In the genomic region with DNA sequence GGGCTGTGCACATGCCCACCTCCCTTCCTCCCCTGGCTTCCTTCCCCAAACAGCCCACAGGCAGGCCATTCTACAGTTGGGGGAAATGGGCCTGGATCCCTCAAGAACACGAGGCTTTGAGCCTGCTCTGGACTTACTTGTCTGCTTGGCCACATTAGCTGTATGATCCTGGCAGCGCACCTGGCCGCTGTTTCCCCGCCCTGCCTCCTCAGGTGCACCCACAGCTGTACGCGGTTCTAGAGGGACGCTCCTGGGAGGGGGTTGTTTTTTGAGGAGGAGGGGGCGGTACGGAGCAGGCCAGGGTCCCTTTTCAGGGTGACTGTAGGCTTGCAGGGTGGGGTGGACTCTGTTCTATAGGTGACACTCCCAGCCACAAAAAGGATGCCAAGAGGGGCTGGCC, we compare ENCODE assay signal across 22 cellular contexts. TPM values are rescaled to one million over a fixed set of nuclear protein-coding genes. Genes with fewer than 3 reads are reported as not detected.
DNase-seq lines count a peak whose midpoint lies in the region; ATAC-seq, FAIRE-seq and TF ChIP-seq lines count a peak whose summit lies in the region.
"Had no signal": no experiment of that assay in that cellular context is flagged by ENCODE, and none has a peak within 500 bp of the region (broad histone marks: within the 10 kb centered on the region; RNA-seq: fewer than 3 reads in every experiment).

No MANE protein-coding gene starts in this region.

- H2BK20ac ChIP-seq in H1 (ENCODE audit: low read length) = no peak overlapping the region

- H3K18ac ChIP-seq in H1 (ENCODE audit: extremely low read depth, low read length) (no peak overlapping the region), neuronal stem cell (ENCODE audit: low read length) (no peak overlapping the region)

- no peak for FAIRE-seq in H1 (lab: Jason Lieb, UNC)
- FAIRE-seq: A549, D721Med, G401.6, GM12891, GM19239 had no signal

- H3K4me3 ChIP-seq in H1 (ENCODE audit: extremely low read depth in 1 of 4, insufficient read depth in 2 of 4, low read depth in 3 of 4, low read length in 4 of 4) = no peak overlapping the region
- no peak overlapping the region for H3K4me3 ChIP-seq in neuronal stem cell (ENCODE audit: low read length in 2 of 2)
- H3K4me3 ChIP-seq: A549; BLaER1 treated with 17β-estradiol and CSF1 and Interleukin-3, amounts not matched to agents 10 nM and 100 nM had no signal

- H3K4ac ChIP-seq in H1 (replicated peaks; ENCODE audit: insufficient read length, low read depth, low read length) (no peak overlapping the region), neuronal stem cell (ENCODE audit: low read length) (no peak overlapping the region)

- no peak for TF ChIP-seq CTCF in activated CD8-positive, alpha-beta T cell treated with anti-CD3 and anti-CD28 coated beads for 36 hours (IDR thresholded peaks at IDR 0.05)
- TF ChIP-seq CTCF in H1 (IDR thresholded peaks at IDR 0.05; ENCODE audit: control extremely low read depth in 1 of 3, insufficient read depth in 1 of 3, low read depth in 1 of 3, low read length in 3 of 3) = no peak

- 85% methylated on average over 7 of the region's 9 CpGs; no CpG with 5 or more reads in 1 of the 2 experiments for WGBS in H1 (ENCODE audit: extremely low coverage in 1 of 2, insufficient coverage in 1 of 2, insufficient read length in 1 of 2, insufficient replicate concordance in 2 of 2, low coverage in 1 of 2, low lambda C conversion rate in 2 of 2, missing lambda C conversion rate in 1 of 2), 2 experiments
- no CpG with 5 or more reads among the region's 9 CpGs for WGBS in neuronal stem cell (ENCODE audit: extremely low coverage in 2 of 2, insufficient read length in 2 of 2, insufficient replicate concordance in 1 of 2), 2 donors

- H3K14ac ChIP-seq in H1 (ENCODE audit: insufficient read length) = no peak overlapping the region
- no peak overlapping the region for H3K14ac ChIP-seq in neuronal stem cell (ENCODE audit: low read length)

- no peak overlapping the region for H4K91ac ChIP-seq in H1 (replicated peaks; ENCODE audit: insufficient read length, low read length)
- H4K91ac ChIP-seq in neuronal stem cell (ENCODE audit: low read depth, low read length, poor library complexity) = peak overlapping the region; percentile 9

- DNase-seq in activated CD8-positive, alpha-beta T cell treated with anti-CD3 and anti-CD28 coated beads, Interleukin-2, amount 10 ng/mL, durations not matched to agents 7 days and 5 days = no peak
- no peak for DNase-seq in activated CD8-positive, alpha-beta T cell treated with anti-CD3 and anti-CD28 coated beads for 36 hours
- DNase-seq in H1 (ENCODE audit: low read depth in 1 of 2, low spot score in 2 of 2) (no peak), neuronal stem cell (ENCODE audit: low spot score) (no peak), OCI-M2 (lab: John Stamatoyannopoulos, UW; ENCODE audit: unreplicated experiment) (no peak)
- DNase-seq: AML-193; Caco-2; Calu3; CD4-positive, alpha-beta T cell; CD8-positive, alpha-beta T cell; DMS79 treated with DMSO at 0.1 percent for 48 hours; GF-D8 had no signal

- H2BK120ac ChIP-seq in H1 (replicated peaks; ENCODE audit: low read depth, low read length) (no peak overlapping the region), neuronal stem cell (ENCODE audit: low read depth, low read length) (no peak overlapping the region)

- H3K36me3 ChIP-seq in H1 (ENCODE audit: control insufficient read depth in 2 of 4, insufficient read depth in 4 of 4, low read length in 3 of 4) = no peaks in the 10 kb centered on the region
- no peaks in the 10 kb centered on the region for H3K36me3 ChIP-seq in neuronal stem cell (replicated peaks in 1 of 2; ENCODE audit: control insufficient read depth in 2 of 2, insufficient read depth in 2 of 2, low read length in 2 of 2)
- H3K36me3 ChIP-seq: BLaER1 treated with 17β-estradiol and CSF1 and Interleukin-3, amounts not matched to agents 10 nM and 100 nM had no signal

- TF ChIP-seq RAD21 in H1 (IDR thresholded peaks at IDR 0.05 in 1 of 2, conservative IDR thresholded peaks at IDR 0.05 in 1 of 2; ENCODE audit: low read depth in 2 of 2, low read length in 2 of 2) = no peak

- no peaks in the 10 kb centered on the region; a peak in 1 of 7 replicates for H3K27me3 ChIP-seq in H1 (replicated peaks in 1 of 4; ENCODE audit: control insufficient read depth in 3 of 4, extremely low read depth in 1 of 4, insufficient read depth in 3 of 4, low read length in 3 of 4)
- peaks cover 0 to 23% (median 0%) of the 10 kb centered on the region in 3 experiments for H3K27me3 ChIP-seq in neuronal stem cell (ENCODE audit: control insufficient read depth in 3 of 3, insufficient read depth in 3 of 3, low read depth in 1 of 3, low read length in 3 of 3)
- H3K27me3 ChIP-seq: BLaER1 treated with 17β-estradiol and CSF1 and Interleukin-3, amounts not matched to agents 10 nM and 100 nM had no signal

- TF ChIP-seq POLR2A in H1 (IDR thresholded peaks at IDR 0.05; ENCODE audit: control extremely low read depth in 1 of 2, low read depth in 2 of 2, low read length in 2 of 2) = no peak

- H4K5ac ChIP-seq in H1 (ENCODE audit: insufficient read length, low read depth, low read length) = no peak overlapping the region

- no peaks in the 10 kb centered on the region for H3K79me1 ChIP-seq in H1 (ENCODE audit: low read depth, low read length)
- H3K79me1 ChIP-seq in neuronal stem cell (ENCODE audit: low read depth, low read length) = no peaks in the 10 kb centered on the region

- H3K36me3 Mint-ChIP-seq in activated CD8-positive, alpha-beta T cell treated with anti-CD3 and anti-CD28 coated beads, Interleukin-2, amount 10 ng/mL, durations not matched to agents 7 days and 5 days (ENCODE audit: low read depth) = no peaks in the 10 kb centered on the region
- no peaks in the 10 kb centered on the region for H3K36me3 Mint-ChIP-seq in activated CD8-positive, alpha-beta T cell treated with anti-CD3 and anti-CD28 coated beads for 36 hours (ENCODE audit: low read depth)
- H3K36me3 Mint-ChIP-seq: CD8-positive, alpha-beta T cell had no signal

- H2BK5ac ChIP-seq in H1 (ENCODE audit: low read depth, low read length) (no peak overlapping the region), neuronal stem cell (ENCODE audit: low read length) (no peak overlapping the region)

- H3K56ac ChIP-seq in H1 (replicated peaks; ENCODE audit: insufficient read length, low read depth, low read length) = no peak overlapping the region

- intact Hi-C loops in activated CD8-positive, alpha-beta T cell treated with anti-CD3 and anti-CD28 coated beads for 36 hours (cut with micrococcal nuclease) = no loop called here

- ATAC-seq in activated CD8-positive, alpha-beta T cell treated with anti-CD3 and anti-CD28 coated beads, Interleukin-2, amount 10 ng/mL, durations not matched to agents 7 days and 5 days = no peak
- no peak for ATAC-seq in activated CD8-positive, alpha-beta T cell treated with anti-CD3 and anti-CD28 coated beads for 36 hours
- ATAC-seq in HG02642 (IDR thresholded peaks at IDR 0.05; ENCODE audit: poor library complexity, unreplicated experiment) = no peak
- ATAC-seq: A549; CD8-positive, alpha-beta T cell had no signal

- H2BK12ac ChIP-seq in H1 (ENCODE audit: low read depth, low read length) (peak overlapping the region; percentile 33; the same call in 1 of the 2 replicates), neuronal stem cell (ENCODE audit: low read length) (no peak overlapping the region)

- TF ChIP-seq EP300 in H1 (IDR thresholded peaks at IDR 0.05; ENCODE audit: borderline replicate concordance in 1 of 2, low read depth in 2 of 2, low read length in 2 of 2) = no peak

- no peak overlapping the region for H3K9ac ChIP-seq in H1 (replicated peaks in 1 of 4; ENCODE audit: extremely low read depth in 1 of 4, low read depth in 3 of 4, low read length in 3 of 4)
- H3K9ac ChIP-seq in neuronal stem cell (ENCODE audit: low read depth, low read length, poor library complexity) = no peak overlapping the region
- H3K9ac ChIP-seq: BLaER1 treated with 17β-estradiol and CSF1 and Interleukin-3, amounts not matched to agents 10 nM and 100 nM had no signal

- CTCF ChIA-PET in activated CD8-positive, alpha-beta T cell treated with anti-CD3 and anti-CD28 coated beads, Interleukin-2, amount 10 ng/mL, durations not matched to agents 7 days and 5 days (lab: Charles Lee) = interaction anchor here (0.6 to 1.4 kb wide), 6 partner anchors 35 to 351 kb away, joined by 3 to 5 read pairs (median 3); no protein-coding TSS in a partner anchor
- CTCF ChIA-PET in activated CD8-positive, alpha-beta T cell treated with anti-CD3 and anti-CD28 coated beads for 36 hours (lab: Charles Lee) = interaction anchor here (0.8 to 5.9 kb wide), 7 partner anchors 11 to 240 kb away, joined by 3 to 63 read pairs (median 6); a partner anchor contains a TSS
- CTCF ChIA-PET in H1 (lab: Charles Lee; ENCODE audit: partially characterized antibody) = interaction anchor here (0.6 to 13.8 kb wide), 27 partner anchors 9 to 356 kb away, joined by 3 to 124 read pairs (median 9); a partner anchor contains a TSS

- peaks cover 0 to 6% (median 1%) of the 10 kb centered on the region in 4 experiments; a peak in 4 of 7 replicates for H3K4me1 ChIP-seq in H1 (replicated peaks in 1 of 4; ENCODE audit: control insufficient read depth in 3 of 4, insufficient read depth in 4 of 4, low read length in 3 of 4)
- H3K4me1 ChIP-seq in neuronal stem cell (ENCODE audit: control insufficient read depth in 2 of 2, insufficient read depth in 1 of 2, low read depth in 1 of 2, low read length in 2 of 2) = peaks cover 1 to 9% of the 10 kb centered on the region in 2 donors
- H3K4me1 ChIP-seq: Caco-2 had no signal

- H4K8ac ChIP-seq in H1 (ENCODE audit: extremely low read depth, insufficient read depth, low read length) (0 out of 2 replicates have a peak overlapping the region, but pooled peaks have one; percentile 11), neuronal stem cell (ENCODE audit: low read depth, low read length) (no peak overlapping the region)

- H2AK5ac ChIP-seq in H1 (ENCODE audit: low read depth, low read length) (no peak overlapping the region), neuronal stem cell (ENCODE audit: low read depth, low read length) (peak overlapping the region; percentile 96)

- H2AFZ ChIP-seq in H1 (ENCODE audit: low read length) = no peak overlapping the region
- no peak overlapping the region for H2AFZ ChIP-seq in neuronal stem cell (ENCODE audit: low read length)

- POLR2A ChIA-PET in activated CD8-positive, alpha-beta T cell treated with anti-CD3 and anti-CD28 coated beads, Interleukin-2, amount 10 ng/mL, durations not matched to agents 7 days and 5 days (lab: Charles Lee) = no interaction called here
- POLR2A ChIA-PET in activated CD8-positive, alpha-beta T cell treated with anti-CD3 and anti-CD28 coated beads for 36 hours (lab: Charles Lee) = interaction anchor here (1.6 kb wide), 1 partner anchor 33 kb away, joined by 4 read pairs; no protein-coding TSS in a partner anchor
- POLR2A ChIA-PET in H1 (lab: Charles Lee; ENCODE audit: partially characterized antibody) = interaction anchor here (1.4 to 2.3 kb wide), 3 partner anchors 24 to 105 kb away, joined by 3 to 12 read pairs (median 7); a partner anchor contains a TSS

- peaks cover 3% of the 10 kb centered on the region for H3K4me1 Mint-ChIP-seq in activated CD8-positive, alpha-beta T cell treated with anti-CD3 and anti-CD28 coated beads, Interleukin-2, amount 10 ng/mL, durations not matched to agents 7 days and 5 days (ENCODE audit: low read depth)
- H3K4me1 Mint-ChIP-seq in activated CD8-positive, alpha-beta T cell treated with anti-CD3 and anti-CD28 coated beads for 36 hours (ENCODE audit: low read depth) = no peaks in the 10 kb centered on the region

- no peaks in the 10 kb centered on the region for H3K27me3 Mint-ChIP-seq in activated CD8-positive, alpha-beta T cell treated with anti-CD3 and anti-CD28 coated beads, Interleukin-2, amount 10 ng/mL, durations not matched to agents 7 days and 5 days (ENCODE audit: low read depth)
- no peaks in the 10 kb centered on the region for H3K27me3 Mint-ChIP-seq in activated CD8-positive, alpha-beta T cell treated with anti-CD3 and anti-CD28 coated beads for 36 hours
- H3K27me3 Mint-ChIP-seq: B cell; CD4-positive, alpha-beta T cell had no signal

- no peaks in the 10 kb centered on the region for H3K9me3 Mint-ChIP-seq in activated CD8-positive, alpha-beta T cell treated with anti-CD3 and anti-CD28 coated beads, Interleukin-2, amount 10 ng/mL, durations not matched to agents 7 days and 5 days (ENCODE audit: insufficient read depth)
- H3K9me3 Mint-ChIP-seq in activated CD8-positive, alpha-beta T cell treated with anti-CD3 and anti-CD28 coated beads for 36 hours = no peaks in the 10 kb centered on the region
- H3K9me3 Mint-ChIP-seq: CD4-positive, alpha-beta T cell; CD8-positive, alpha-beta T cell had no signal

- no peak overlapping the region for H3K27ac ChIP-seq in H1 (ENCODE audit: low read depth, low read length)
- H3K27ac ChIP-seq in neuronal stem cell (replicated peaks; ENCODE audit: low read length) = no peak overlapping the region
- H3K27ac ChIP-seq: 22Rv1; A549; BLaER1 treated with 17β-estradiol and CSF1 and Interleukin-3, amounts not matched to agents 10 nM and 100 nM; C4-2B had no signal

- H4K20me1 ChIP-seq in H1 (replicated peaks in 1 of 2; ENCODE audit: control insufficient read depth in 1 of 2, insufficient read depth in 2 of 2, low read length in 2 of 2) = peaks cover 0 to 1% of the 10 kb centered on the region in 2 experiments

- H3K4me2 ChIP-seq in H1 (ENCODE audit: insufficient read depth in 1 of 2, low read depth in 2 of 2, low read length in 2 of 2) = no peak overlapping the region
- no peak overlapping the region for H3K4me2 ChIP-seq in neuronal stem cell (ENCODE audit: insufficient read depth, low read length, poor library complexity, severe bottlenecking)
- H3K4me2 ChIP-seq: A549 had no signal

- H3K79me2 ChIP-seq in H1 (ENCODE audit: control insufficient read depth in 1 of 2, insufficient read depth in 2 of 2, low read length in 2 of 2) = no peaks in the 10 kb centered on the region

- no peaks in the 10 kb centered on the region for H3K9me3 ChIP-seq in H1 (ENCODE audit: insufficient read depth in 2 of 2, low read depth in 1 of 2, low read length in 1 of 2)
- H3K9me3 ChIP-seq in neuronal stem cell (replicated peaks in 1 of 2; ENCODE audit: control insufficient read depth in 2 of 2, insufficient read depth in 1 of 2, low read depth in 1 of 2, low read length in 2 of 2) = no peaks in the 10 kb centered on the region
- H3K9me3 ChIP-seq: A549; BLaER1 treated with 17β-estradiol and CSF1 and Interleukin-3, amounts not matched to agents 10 nM and 100 nM; Caco-2 had no signal

- H3K23ac ChIP-seq in H1 (ENCODE audit: insufficient read length) (no peak overlapping the region), neuronal stem cell (ENCODE audit: low read depth, low read length, poor library complexity) (no peak overlapping the region)

- no peak overlapping the region for H3K4me3 Mint-ChIP-seq in activated CD8-positive, alpha-beta T cell treated with anti-CD3 and anti-CD28 coated beads, Interleukin-2, amount 10 ng/mL, durations not matched to agents 7 days and 5 days
- H3K4me3 Mint-ChIP-seq in activated CD8-positive, alpha-beta T cell treated with anti-CD3 and anti-CD28 coated beads for 36 hours = no peak overlapping the region
- H3K4me3 Mint-ChIP-seq: B cell; CD4-positive, alpha-beta T cell; CD8-positive, alpha-beta T cell had no signal

- H2BK15ac ChIP-seq in H1 (ENCODE audit: low read length) = no peak overlapping the region
- peak overlapping the region; percentile 79 for H2BK15ac ChIP-seq in neuronal stem cell (ENCODE audit: low read length)

- H3K27ac Mint-ChIP-seq in activated CD8-positive, alpha-beta T cell treated with anti-CD3 and anti-CD28 coated beads, Interleukin-2, amount 10 ng/mL, durations not matched to agents 7 days and 5 days = peak overlapping the region; percentile 25
- no peak overlapping the region for H3K27ac Mint-ChIP-seq in activated CD8-positive, alpha-beta T cell treated with anti-CD3 and anti-CD28 coated beads for 36 hours
- H3K27ac Mint-ChIP-seq: B cell; CD4-positive, alpha-beta T cell; CD8-positive, alpha-beta T cell had no signal

- no peaks in the 10 kb centered on the region for H3K23me2 ChIP-seq in H1 (ENCODE audit: low read depth, low read length)

RNA-seq across cellular contexts. Expression of a gene that starts 11.5 kb away (rescaled TPM):
- total RNA-seq in activated CD8-positive, alpha-beta T cell treated with anti-CD3 and anti-CD28 coated beads, Interleukin-2, amount 10 ng/mL, durations not matched to agents 7 days and 5 days = 100 to 1,000 TPM; 481 to 482 TPM
- total RNA-seq in activated CD8-positive, alpha-beta T cell treated with anti-CD3 and anti-CD28 coated beads for 36 hours = 100 to 1,000 TPM; 101 to 107 TPM
- total RNA-seq in H1 (2021; fragmentation: NEBNext Ultra II Directional; extraction: Animal tissue kit (Norgen Biotek cat#: 25700)) = 10.5 and 11.7 TPM in 2 replicates
- 5.1 and 8.3 TPM in 2 replicates for polyA plus RNA-seq in H1 (2011; rRNA removed)
- 8.5 TPM for polyA plus RNA-seq in H1 (2011; cell fraction: cytosol; rRNA removed)
- polyA plus RNA-seq in H1 (2011; cell fraction: nucleus; rRNA removed) = 20.5 TPM
- 12.3 to 22.3 TPM (median 17.1 TPM) in 4 replicates for polyA plus RNA-seq in H1 (2012, experiment 1 of 2)
- polyA plus RNA-seq in H1 (2012, experiment 2 of 2) = 9.0 TPM
- polyA plus RNA-seq in H1 (2013, experiment 1 of 2) = 11.5 TPM
- polyA plus RNA-seq in H1 (2013, experiment 2 of 2) = 10.8 TPM
- polyA minus RNA-seq in H1 (2011; rRNA and poly(A)+ RNA removed) = 9.8 and 10.0 TPM in 2 replicates
- 13.1 TPM for polyA minus RNA-seq in H1 (2011; cell fraction: cytosol; rRNA and poly(A)+ RNA removed)
- 14.1 TPM for polyA minus RNA-seq in H1 (2011; cell fraction: nucleus; rRNA and poly(A)+ RNA removed)
- polyA plus RNA-seq in neuronal stem cell (2013, experiment 1 of 2) = 19.4 TPM
- 19.4 TPM for polyA plus RNA-seq in neuronal stem cell (2013, experiment 2 of 2)

RNA-seq across cellular contexts. Expression of a gene that starts 26.6 kb away (rescaled TPM):
- 1 to 10 TPM; 8.0 to 8.6 TPM for total RNA-seq in activated CD8-positive, alpha-beta T cell treated with anti-CD3 and anti-CD28 coated beads, Interleukin-2, amount 10 ng/mL, durations not matched to agents 7 days and 5 days
- total RNA-seq in activated CD8-positive, alpha-beta T cell treated with anti-CD3 and anti-CD28 coated beads for 36 hours = 1 to 10 TPM; 5.5 to 6.0 TPM
- total RNA-seq in H1 (2021; fragmentation: NEBNext Ultra II Directional; extraction: Animal tissue kit (Norgen Biotek cat#: 25700)) = 7.8 and 8.8 TPM in 2 replicates
- polyA plus RNA-seq in H1 (2011; rRNA removed) = 14.0 and 23.4 TPM in 2 replicates
- 17.7 TPM for polyA plus RNA-seq in H1 (2011; cell fraction: cytosol; rRNA removed)
- 17.5 TPM for polyA plus RNA-seq in H1 (2011; cell fraction: nucleus; rRNA removed)
- 7.9 to 11.2 TPM (median 10.6 TPM) in 4 replicates for polyA plus RNA-seq in H1 (2012, experiment 1 of 2)
- 12.6 TPM for polyA plus RNA-seq in H1 (2012, experiment 2 of 2)
- polyA plus RNA-seq in H1 (2013, experiment 1 of 2) = 7.5 TPM
- 8.2 TPM for polyA plus RNA-seq in H1 (2013, experiment 2 of 2)
- 6.9 and 7.1 TPM in 2 replicates for polyA minus RNA-seq in H1 (2011; rRNA and poly(A)+ RNA removed)
- polyA minus RNA-seq in H1 (2011; cell fraction: cytosol; rRNA and poly(A)+ RNA removed) = 5.4 TPM
- polyA minus RNA-seq in H1 (2011; cell fraction: nucleus; rRNA and poly(A)+ RNA removed) = 2.5 TPM
- 23.4 TPM for polyA plus RNA-seq in neuronal stem cell (2013, experiment 1 of 2)
- 22.3 TPM for polyA plus RNA-seq in neuronal stem cell (2013, experiment 2 of 2)

Comparison
In these comparisons a context has a peak if more than half of its experiments do, and no peak if none do; other contexts are left out.
1. RNA of a gene that starts 11.5 kb away (total RNA-seq): 481 to 482 TPM in activated CD8-positive, alpha-beta T cell treated with anti-CD3 and anti-CD28 coated beads, Interleukin-2, amount 10 ng/mL, durations not matched to agents 7 days and 5 days; 101 to 107 TPM in activated CD8-positive, alpha-beta T cell treated with anti-CD3 and anti-CD28 coated beads for 36 hours and 10.5 to 11.7 TPM in H1; every median in the first group is over 4 times any median in the second.